In genomic region chr10:103167554-103167953, GRCh38 we compare ENCODE assay signal across 6 cellular contexts. TPM values are rescaled to one million over a fixed set of nuclear protein-coding genes. Genes with fewer than 3 reads are reported as not detected.
DNase-seq lines count a peak whose midpoint lies in the region; ATAC-seq, FAIRE-seq and TF ChIP-seq lines count a peak whose summit lies in the region.
"Not testable (repeated sequence)": the region's sequence is repeated elsewhere in the genome, so short reads cannot be mapped to it uniquely, and the experiment has no call there.

No MANE protein-coding gene starts in this region.

- H3K4me1 ChIP-seq in IMR-90 (ENCODE audit: control insufficient read depth, insufficient read depth, low read length); K562 (replicated peaks in 1 of 2; ENCODE audit: control insufficient read depth in 2 of 2, insufficient read depth in 2 of 2, low read length in 2 of 2): not testable (repeated sequence)
- H3K4me1 ChIP-seq in PC-9 (replicated peaks; ENCODE audit: insufficient read depth), result peaks cover 59% of the 10 kb centered on the region
- H3K4me1 ChIP-seq in osteoblast (ENCODE audit: insufficient read depth, low read length), result peaks cover 14% of the 10 kb centered on the region

- not testable (repeated sequence) for ATAC-seq in IMR-90 (ENCODE audit: low read depth); K562

- CTCF ChIA-PET in Calu3 (lab: Charles Lee); K562 (lab: Yijun Ruan, JAX; ENCODE audit: low intra/inter-chr PET ratio): not testable (repeated sequence)
- CTCF ChIA-PET in IMR-90 (lab: Yijun Ruan, JAX), result interaction anchor here (1.2 kb wide), 1 partner anchor 12 kb away, joined by 3 read pairs; no protein-coding TSS in a partner anchor
- CTCF ChIA-PET in PC-9 (lab: Charles Lee), result interaction anchor here (1.0 kb wide), 1 partner anchor 71 kb away, joined by 3 read pairs; no protein-coding TSS in a partner anchor

- not testable (repeated sequence) for H3K9me3 Mint-ChIP-seq in Calu3 (ENCODE audit: low read depth, unreplicated experiment)

- H4K20me1 ChIP-seq in IMR-90 (ENCODE audit: insufficient read depth, low read length); PC-9 (ENCODE audit: insufficient read depth); K562 (replicated peaks; ENCODE audit: control insufficient read depth, insufficient read depth, low read length); osteoblast (ENCODE audit: insufficient read depth, low read length): not testable (repeated sequence)

- peaks cover 15 to 61% of the 10 kb centered on the region in 2 experiments for H3K79me1 ChIP-seq in IMR-90 (ENCODE audit: low read depth in 1 of 2, low read length in 2 of 2)

- H4K8ac ChIP-seq in IMR-90 (ENCODE audit: low read depth in 2 of 2, low read length in 2 of 2), result not testable (repeated sequence)

- not testable (repeated sequence) for TF ChIP-seq CTCF in Calu3 (IDR thresholded peaks at IDR 0.05; ENCODE audit: unreplicated experiment); IMR-90 (conservative IDR thresholded peaks at IDR 0.05; ENCODE audit: low read depth, low read length); PC-9 (conservative IDR thresholded peaks at IDR 0.05); K562 (IDR thresholded peaks at IDR 0.05 in 2 of 3, conservative IDR thresholded peaks at IDR 0.05 in 1 of 3; ENCODE audit: insufficient read depth in 2 of 3, low read depth in 1 of 3, low read length in 3 of 3); osteoblast (IDR thresholded peaks at IDR 0.05; ENCODE audit: extremely low read depth, low read depth, low read length)

- DNase-seq in Calu3; IMR-90; PC-9; K562 (ENCODE audit: extremely low read depth in 1 of 4, low spot score in 3 of 4); epithelial cell of prostate (ENCODE audit: low read depth, low spot score); osteoblast (ENCODE audit: insufficient read length, low spot score, missing footprints): not testable (repeated sequence)

- H3K79me2 ChIP-seq in PC-9 (ENCODE audit: low read depth) (peaks cover 57% of the 10 kb centered on the region), osteoblast (ENCODE audit: insufficient read depth, low read length) (peaks cover 42% of the 10 kb centered on the region)
- not testable (repeated sequence) for H3K79me2 ChIP-seq in K562 (ENCODE audit: control insufficient read depth, insufficient read depth, low read length)

- FAIRE-seq in K562 (lab: Jason Lieb, UNC), result not testable (repeated sequence)

- peaks cover 40% of the 10 kb centered on the region for H3F3A ChIP-seq in PC-9 (ENCODE audit: insufficient read depth, low read depth)

- in situ Hi-C loops in IMR-90 (cut with MboI; ENCODE audit: low sequenced_read_pairs); K562 (cut with MboI): not testable (repeated sequence)

- peaks cover 12% of the 10 kb centered on the region for H3K36me3 Mint-ChIP-seq in Calu3 (ENCODE audit: insufficient read depth, unreplicated experiment)

- not testable (repeated sequence) for H3K4me3 ChIP-seq in IMR-90 (ENCODE audit: insufficient read depth, low read depth, low read length); PC-9; K562; osteoblast (ENCODE audit: insufficient read depth, low read length)

- POLR2A ChIA-PET in IMR-90 (lab: Charles Lee; ENCODE audit: unreplicated experiment); PC-9 (lab: Charles Lee; ENCODE audit: unreplicated experiment): not testable (repeated sequence)
- POLR2A ChIA-PET in K562 (lab: Yijun Ruan, JAX), result interaction anchor here (1.1 to 1.3 kb wide), 2 partner anchors 12 to 13 kb away, joined by 3 read pairs; no protein-coding TSS in a partner anchor

- not testable (repeated sequence) for H3K56ac ChIP-seq in IMR-90 (ENCODE audit: extremely low read depth, insufficient read depth, low read length)

- not testable (repeated sequence) for TF ChIP-seq POLR2A in IMR-90 (IDR thresholded peaks at IDR 0.05; ENCODE audit: low read depth, low read length); K562 (conservative IDR thresholded peaks at IDR 0.05)

- H3K27me3 ChIP-seq in IMR-90 (ENCODE audit: control insufficient read depth, insufficient read depth, low read length); PC-9 (ENCODE audit: insufficient read depth, low read depth); K562 (ENCODE audit: control insufficient read depth in 2 of 2, insufficient read depth in 2 of 2, low read length in 2 of 2); osteoblast (ENCODE audit: insufficient read depth, low read length): not testable (repeated sequence)

- not testable (repeated sequence) for TF ChIP-seq EP300 in K562 (IDR thresholded peaks at IDR 0.05; ENCODE audit: low read length)

- H4K91ac ChIP-seq in IMR-90 (ENCODE audit: insufficient read depth, low read depth, low read length), result not testable (repeated sequence)

- not testable (repeated sequence) for H3K9me2 ChIP-seq in PC-9 (ENCODE audit: insufficient read depth)

- H3K4me1 Mint-ChIP-seq in Calu3 (ENCODE audit: low read depth, unreplicated experiment), result not testable (repeated sequence)

- H2BK20ac ChIP-seq in IMR-90 (ENCODE audit: low read depth, low read length), result not testable (repeated sequence)

- not testable (repeated sequence) for TF ChIP-seq RAD21 in IMR-90 (IDR thresholded peaks at IDR 0.05; ENCODE audit: low read length); K562 (CRISPR knock-in tag; conservative IDR thresholded peaks at IDR 0.05 in 1 of 2, IDR thresholded peaks at IDR 0.05 in 1 of 2)

- WGBS in IMR-90 (ENCODE audit: extremely low coverage in 2 of 2, insufficient read length in 1 of 2), 2 experiments, result 100% methylated on average over 2 of the region's 5 CpGs; no CpG with 5 or more reads in 1 of the 2 experiments
- WGBS in K562 (ENCODE audit: insufficient coverage, low coverage, missing lambda C conversion rate), result 97% methylated on average over 5 of the region's 5 CpGs

- peaks cover 28% of the 10 kb centered on the region for H3K36me3 ChIP-seq in IMR-90 (ENCODE audit: control insufficient read depth, insufficient read depth, low read length)
- H3K36me3 ChIP-seq in PC-9 (ENCODE audit: low read depth), result peaks cover 26% of the 10 kb centered on the region
- H3K36me3 ChIP-seq in K562 (ENCODE audit: control insufficient read depth, insufficient read depth, low read length), result peaks cover 16% of the 10 kb centered on the region; the same call in 2 of the 3 replicates
- peaks cover 42% of the 10 kb centered on the region for H3K36me3 ChIP-seq in osteoblast (ENCODE audit: insufficient read depth, low read length)

- H3K23ac ChIP-seq in IMR-90 (ENCODE audit: low read depth, low read length), result not testable (repeated sequence)

- H2AK5ac ChIP-seq in IMR-90 (ENCODE audit: low read depth, low read length), result not testable (repeated sequence)

- H3K9ac ChIP-seq in IMR-90 (ENCODE audit: low read depth, low read length); K562 (ENCODE audit: insufficient read depth in 1 of 2, low read depth in 2 of 2, low read length in 2 of 2): not testable (repeated sequence)

- not testable (repeated sequence) for H3K18ac ChIP-seq in IMR-90 (ENCODE audit: low read depth, low read length)

- peak overlapping the region; percentile 19 for H2BK5ac ChIP-seq in IMR-90 (ENCODE audit: low read depth, low read length, poor library complexity, severe bottlenecking)

- not testable (repeated sequence) for H3K9me3 ChIP-seq in IMR-90 (ENCODE audit: control insufficient read depth, insufficient read depth, low read length); PC-9 (ENCODE audit: insufficient read depth, low read depth); K562 (replicated peaks; ENCODE audit: control insufficient read depth, insufficient read depth, low read depth, low read length); osteoblast (ENCODE audit: low read depth, low read length)

- H2BK15ac ChIP-seq in IMR-90 (ENCODE audit: low read depth, low read length), result not testable (repeated sequence)

- not testable (repeated sequence) for H3K4me3 Mint-ChIP-seq in Calu3 (ENCODE audit: low read depth, unreplicated experiment)

- not testable (repeated sequence) for H4K5ac ChIP-seq in IMR-90 (ENCODE audit: low read depth, low read length)

- dilution Hi-C loops in IMR-90 (cut with HindIII; ENCODE audit: low sequenced_read_pairs, unreplicated experiment), result not testable (repeated sequence)

- peaks cover 14% of the 10 kb centered on the region for H3K9me1 ChIP-seq in IMR-90 (ENCODE audit: insufficient read depth, low read length)
- H3K9me1 ChIP-seq in K562 (ENCODE audit: control insufficient read depth, insufficient read depth, low read length), result not testable (repeated sequence)

- H3K27ac ChIP-seq in IMR-90 (ENCODE audit: insufficient read depth, low read length); K562 (ENCODE audit: extremely low read depth, low read depth, low read length): not testable (repeated sequence)
- H3K27ac ChIP-seq in PC-9 (peak overlapping the region; percentile 32; the same call in 1 of the 2 replicates), epithelial cell of prostate (peak overlapping the region; percentile 91), osteoblast (ENCODE audit: low read depth, low read length) (peak overlapping the region; percentile 45)

- 0 out of 2 replicates have a peak overlapping the region, but pooled peaks have one; percentile 32 for H2BK120ac ChIP-seq in IMR-90 (ENCODE audit: low read depth, low read length)

- not testable (repeated sequence) for H3K4me2 ChIP-seq in IMR-90 (ENCODE audit: low read depth, low read length); K562 (ENCODE audit: insufficient read depth, low read length); osteoblast (ENCODE audit: insufficient read depth, low read length)
- H3K4me2 ChIP-seq in PC-9, result peak overlapping the region; percentile 63; the same call in 1 of the 2 replicates

- not testable (repeated sequence) for H3K27ac Mint-ChIP-seq in Calu3 (ENCODE audit: unreplicated experiment)

- peak overlapping the region; percentile 61 for H3K4ac ChIP-seq in IMR-90 (ENCODE audit: low read depth, low read length)

- BruUV-seq in Calu3 (replicated peaks; lab: Mats Ljungman, UMichigan) (TSS peak; percentile 54), PC-9 (replicated peaks; lab: Mats Ljungman, UMichigan) (TSS peak; percentile 62), K562 (replicated peaks; lab: Mats Ljungman, UMichigan) (TSS peak; percentile 31)
- not testable (repeated sequence) for BruUV-seq in IMR-90 (replicated peaks; lab: Mats Ljungman, UMichigan)

- H2AK9ac ChIP-seq in IMR-90 (replicated peaks; ENCODE audit: low read depth, low read length, poor library complexity), result not testable (repeated sequence)

- H2AFZ ChIP-seq in IMR-90 (replicated peaks; ENCODE audit: low read length, poor library complexity); PC-9; K562 (ENCODE audit: low read depth, low read length); osteoblast (ENCODE audit: low read length): not testable (repeated sequence)

- not testable (repeated sequence) for H3K27me3 Mint-ChIP-seq in Calu3 (ENCODE audit: unreplicated experiment)

- intact Hi-C loops in Calu3 (cut with micrococcal nuclease; ENCODE audit: unreplicated experiment); IMR-90 (cut with micrococcal nuclease); K562 (cut with micrococcal nuclease): not testable (repeated sequence)
- intact Hi-C loops in PC-9 (cut with micrococcal nuclease; ENCODE audit: unreplicated experiment), result loop anchor here (5.0 kb wide), 1 partner anchor 75 kb away; no protein-coding TSS in a partner anchor

- H3K14ac ChIP-seq in IMR-90 (replicated peaks; ENCODE audit: low read depth, low read length), result not testable (repeated sequence)

RNA-seq across cellular contexts. Expression of gene NT5C2, which starts 25.5 kb away (rescaled TPM):
- total RNA-seq in Calu3 (2022) (70.0 and 75.8 TPM in 2 replicates), IMR-90 (2012; rRNA removed) (60.0 and 83.3 TPM in 2 replicates), PC-9 (2021) (47.1 and 67.9 TPM in 2 replicates), K562 (2014; rRNA removed) (26.5 and 26.7 TPM in 2 replicates), K562 (2014; rRNA removed; fragmentation: Illumina TruSeq; extraction: Trizol) (26.7 and 28.1 TPM in 2 replicates), K562 (2015; rRNA removed; fragmentation: Illumina TruSeq; extraction: Trizol) (34.4 and 40.1 TPM in 2 replicates), K562 (2021) (24.3 and 27.7 TPM in 2 replicates), osteoblast (94.1 and 96.9 TPM in 2 replicates)
- polyA plus RNA-seq in IMR-90 (2012; rRNA removed) (48.4 and 65.1 TPM in 2 replicates), K562 (2011; rRNA removed) (28.5 and 45.2 TPM in 2 replicates), K562 (2014; fragmentation: Illumina TruSeq; extraction: Trizol) (30.0 and 37.7 TPM in 2 replicates), K562 (2014; fragmentation: Nextera tagmentation; extraction: Ambion mirVana) (10 to 100 TPM; 11.3 to 29.4 TPM), K562 (2014; rRNA removed) (25.3 and 30.0 TPM in 2 replicates)
- polyA plus RNA-seq in IMR-90 (2012; cell fraction: cytosol; rRNA removed), result 15.0 and 21.0 TPM in 2 replicates
- 13.4 and 65.9 TPM in 2 replicates for polyA plus RNA-seq in IMR-90 (2012; cell fraction: nucleus; rRNA removed; ENCODE audit: low replicate concordance)
- total RNA-seq in K562 (2011; cell fraction: chromatin; rRNA removed; ENCODE audit: low replicate concordance), result 32.3 and 110 TPM in 2 replicates
- total RNA-seq in K562 (2011; cell fraction: nucleolus; rRNA removed), result 13.5 and 23.3 TPM in 2 replicates
- 39.7 and 56.5 TPM in 2 replicates for total RNA-seq in K562 (2011; cell fraction: nucleoplasm; rRNA removed)
- 16.2 and 23.4 TPM in 2 replicates for polyA plus RNA-seq in K562 (2011; cell fraction: cytosol; rRNA removed)
- polyA plus RNA-seq in K562 (2011; cell fraction: nucleus; rRNA removed), result 34.0 and 36.8 TPM in 2 replicates
- polyA plus RNA-seq in K562 (2012), result 30.9 and 45.5 TPM in 2 replicates
- 29.3 and 33.8 TPM in 2 replicates for polyA minus RNA-seq in K562 (2011; rRNA and poly(A)+ RNA removed)
- polyA minus RNA-seq in K562 (2011; cell fraction: cytosol; rRNA and poly(A)+ RNA removed), result 11.8 and 15.6 TPM in 2 replicates
- 21.3 and 33.0 TPM in 2 replicates for polyA minus RNA-seq in K562 (2011; cell fraction: nucleus; rRNA and poly(A)+ RNA removed)
